In the genomic region with DNA sequence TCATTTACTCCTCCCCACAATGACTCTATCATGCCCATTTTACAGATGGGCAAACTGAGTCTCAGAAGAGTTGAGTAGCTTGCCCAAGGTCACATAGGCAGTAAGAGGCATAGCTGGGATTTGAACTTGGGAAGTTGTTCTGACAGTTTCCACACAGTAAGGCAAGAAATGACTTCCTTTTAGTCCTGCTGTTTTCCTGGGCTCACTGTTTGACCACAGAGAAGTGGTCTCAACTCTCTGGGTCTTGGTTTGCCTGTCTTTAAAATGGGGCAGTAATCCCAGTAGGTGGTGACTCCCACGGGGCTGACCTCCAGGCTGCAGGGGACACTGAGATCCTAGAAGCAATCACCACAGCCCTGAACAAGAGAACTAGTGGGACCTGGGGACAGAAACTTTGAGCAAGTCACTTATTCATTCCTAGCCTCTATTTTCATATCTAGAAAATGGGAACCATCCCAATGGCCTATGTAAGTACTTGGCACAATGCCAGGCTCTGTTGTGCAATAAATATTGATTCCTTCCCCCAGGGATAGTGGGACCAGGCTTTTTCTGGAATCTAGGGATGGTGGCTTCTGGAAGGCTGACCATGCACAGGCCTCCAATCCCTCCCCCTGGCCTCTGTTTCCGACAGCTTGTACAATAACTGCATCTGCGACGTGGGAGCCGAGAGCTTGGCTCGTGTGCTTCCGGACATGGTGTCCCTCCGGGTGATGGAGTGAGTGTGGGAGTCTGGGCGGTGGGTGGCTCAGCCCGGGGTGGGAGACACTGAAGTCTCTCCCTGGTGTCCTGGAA, we compare ENCODE assay signal across 1 cellular context.
A peak's percentile ranks its signal among the peaks of the same experiment; 100 is the strongest.
TF ChIP-seq lines count a peak whose summit lies in the region.

No MANE protein-coding gene starts in this region.

TF ChIP-seq in HepG2, 621 proteins besides CTCF, POLR2A, EP300 and RAD21 (continued from another document):
- TF ChIP-seq UBTF (CRISPR knock-in tag; IDR thresholded peaks at IDR 0.05) = 0 out of 2 replicates have a peak, but pooled peaks have one; percentile 6
- TF ChIP-seq, protein P1, sequence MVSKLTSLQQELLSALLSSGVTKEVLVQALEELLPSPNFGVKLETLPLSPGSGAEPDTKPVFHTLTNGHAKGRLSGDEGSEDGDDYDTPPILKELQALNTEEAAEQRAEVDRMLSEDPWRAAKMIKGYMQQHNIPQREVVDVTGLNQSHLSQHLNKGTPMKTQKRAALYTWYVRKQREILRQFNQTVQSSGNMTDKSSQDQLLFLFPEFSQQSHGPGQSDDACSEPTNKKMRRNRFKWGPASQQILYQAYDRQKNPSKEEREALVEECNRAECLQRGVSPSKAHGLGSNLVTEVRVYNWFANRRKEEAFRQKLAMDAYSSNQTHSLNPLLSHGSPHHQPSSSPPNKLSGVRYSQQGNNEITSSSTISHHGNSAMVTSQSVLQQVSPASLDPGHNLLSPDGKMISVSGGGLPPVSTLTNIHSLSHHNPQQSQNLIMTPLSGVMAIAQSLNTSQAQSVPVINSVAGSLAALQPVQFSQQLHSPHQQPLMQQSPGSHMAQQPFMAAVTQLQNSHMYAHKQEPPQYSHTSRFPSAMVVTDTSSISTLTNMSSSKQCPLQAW (CRISPR knock-in tag; IDR thresholded peaks at IDR 0.05) = 0 out of 2 replicates have a peak, but pooled peaks have one; percentile 32
- TF ChIP-seq SP4 (CRISPR knock-in tag; IDR thresholded peaks at IDR 0.05) = peak; percentile 62; the same call in 1 of the 2 replicates
